ENCODE assay signal across 2 cellular contexts in the genomic region with DNA sequence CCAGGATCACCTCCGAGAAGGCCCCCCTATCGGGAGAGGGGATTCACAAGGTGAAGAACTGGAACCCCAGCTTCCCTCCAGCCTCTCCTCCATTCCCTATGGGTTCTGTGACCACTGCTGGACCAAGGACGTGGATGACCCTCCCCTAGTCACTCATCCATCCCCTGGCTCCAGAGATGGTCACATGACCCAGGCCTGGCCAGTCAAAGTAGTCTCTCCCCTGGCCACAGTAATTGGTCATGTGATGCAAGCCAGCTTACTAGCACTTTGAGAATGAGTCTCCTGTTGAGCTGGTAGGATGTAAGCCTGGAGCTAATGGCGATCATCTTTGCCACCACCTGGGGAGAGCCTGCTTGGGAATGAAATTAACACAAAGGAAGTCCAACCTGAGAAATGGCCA.
TF ChIP-seq lines count a peak whose summit lies in the region.

No MANE protein-coding gene starts in this region.

TF ChIP-seq in SK-N-SH, 30 proteins besides CTCF, POLR2A, EP300 and RAD21:
- TF ChIP-seq NFIC (IDR thresholded peaks at IDR 0.05; ENCODE audit: borderline replicate concordance) = no peak
- TF ChIP-seq, protein P1, sequence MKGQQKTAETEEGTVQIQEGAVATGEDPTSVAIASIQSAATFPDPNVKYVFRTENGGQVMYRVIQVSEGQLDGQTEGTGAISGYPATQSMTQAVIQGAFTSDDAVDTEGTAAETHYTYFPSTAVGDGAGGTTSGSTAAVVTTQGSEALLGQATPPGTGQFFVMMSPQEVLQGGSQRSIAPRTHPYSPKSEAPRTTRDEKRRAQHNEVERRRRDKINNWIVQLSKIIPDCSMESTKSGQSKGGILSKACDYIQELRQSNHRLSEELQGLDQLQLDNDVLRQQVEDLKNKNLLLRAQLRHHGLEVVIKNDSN (IDR thresholded peaks at IDR 0.05; ENCODE audit: borderline replicate concordance, low read depth) = peak; percentile 79

TF ChIP-seq in SK-N-SH treated with all-trans-retinoic acid at 6 μM for 48 hours, 23 proteins besides CTCF, POLR2A, EP300 and RAD21:
- TF ChIP-seq, protein P2, sequence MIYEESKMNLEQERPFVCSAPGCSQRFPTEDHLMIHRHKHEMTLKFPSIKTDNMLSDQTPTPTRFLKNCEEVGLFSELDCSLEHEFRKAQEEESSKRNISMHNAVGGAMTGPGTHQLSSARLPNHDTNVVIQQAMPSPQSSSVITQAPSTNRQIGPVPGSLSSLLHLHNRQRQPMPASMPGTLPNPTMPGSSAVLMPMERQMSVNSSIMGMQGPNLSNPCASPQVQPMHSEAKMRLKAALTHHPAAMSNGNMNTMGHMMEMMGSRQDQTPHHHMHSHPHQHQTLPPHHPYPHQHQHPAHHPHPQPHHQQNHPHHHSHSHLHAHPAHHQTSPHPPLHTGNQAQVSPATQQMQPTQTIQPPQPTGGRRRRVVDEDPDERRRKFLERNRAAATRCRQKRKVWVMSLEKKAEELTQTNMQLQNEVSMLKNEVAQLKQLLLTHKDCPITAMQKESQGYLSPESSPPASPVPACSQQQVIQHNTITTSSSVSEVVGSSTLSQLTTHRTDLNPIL (CRISPR knock-in tag; IDR thresholded peaks at IDR 0.05; ENCODE audit: low read depth) = no peak
- no peak for TF ChIP-seq ZNF8 (CRISPR knock-in tag; IDR thresholded peaks at IDR 0.05)
